In the genomic region with DNA sequence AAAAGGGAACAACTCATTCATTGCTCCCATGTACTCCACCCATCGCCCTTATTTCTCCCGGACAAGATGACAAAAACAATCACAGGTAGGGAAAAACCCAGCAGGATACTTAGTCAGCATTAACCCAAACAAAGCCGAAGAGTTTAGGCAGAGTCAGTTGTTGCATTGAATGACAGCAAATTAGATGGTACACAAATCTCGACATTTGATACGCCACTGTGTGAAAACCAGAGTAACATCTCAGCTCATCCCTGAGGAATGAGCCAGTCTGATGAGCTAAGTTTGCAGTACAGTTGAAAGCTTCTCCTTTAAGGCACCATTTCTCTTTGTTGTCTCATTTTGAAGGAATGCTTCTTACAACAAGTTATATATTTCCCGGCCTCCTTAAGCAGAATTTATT, we compare ENCODE assay signal across 17 cellular contexts.
DNase-seq lines count a peak whose midpoint lies in the region; ATAC-seq, FAIRE-seq and TF ChIP-seq lines count a peak whose summit lies in the region.
"Had no signal": no experiment of that assay in that cellular context is flagged by ENCODE, and none has a peak within 500 bp of the region (broad histone marks: within the 10 kb centered on the region; RNA-seq: fewer than 3 reads in every experiment).

No MANE protein-coding gene starts in this region.

- H3K79me2 ChIP-seq in H1 (ENCODE audit: control insufficient read depth in 1 of 2, insufficient read depth in 2 of 2, low read length in 2 of 2) = no peaks in the 10 kb centered on the region

- no peak overlapping the region for H4K8ac ChIP-seq in H1 (ENCODE audit: extremely low read depth, insufficient read depth, low read length)

- DNase-seq in natural killer cell treated with Interleukin-12 subunit alpha and Interleukin-12 subunit beta and Interleukin-15 and Interleukin-18, amount 100 ng/mL, for 72 hours (ENCODE audit: low spot score) = no peak
- DNase-seq in natural killer cell = no peak
- DNase-seq in NCI-H69 (lab: John Stamatoyannopoulos, UW) = peak; percentile 6
- no peak for DNase-seq in H1 (ENCODE audit: low read depth in 1 of 2, low spot score in 2 of 2)
- no peak for DNase-seq in colonic mucosa
- no peak for DNase-seq in medulla oblongata (ENCODE audit: extremely low spot score)
- DNase-seq: activated CD4-positive, alpha-beta T cell treated with anti-CD3 and anti-CD28 coated beads, Interleukin-2, amount 50 U/mL, for 48 hours; activated naive CD4-positive, alpha-beta T cell treated with Interleukin-2 at 50 U/mL for 16 hours; DMS53; effector CD8-positive, alpha-beta T cell; lower lobe of right lung; NCI-H2107; occipital lobe; stimulated activated naive CD4-positive, alpha-beta T cell treated with Interleukin-2 at 50 U/mL for 16 hours had no signal

- peak overlapping the region; percentile 9 to 31; a peak in 3 of 4 replicates for H3K4me2 ChIP-seq in H1 (ENCODE audit: insufficient read depth in 1 of 2, low read depth in 2 of 2, low read length in 2 of 2)
- H3K4me2 ChIP-seq in skeletal muscle satellite cell (ENCODE audit: low read length) = peak overlapping the region; percentile 26

- H3K9me3 ChIP-seq in H1 (ENCODE audit: insufficient read depth in 2 of 2, low read depth in 1 of 2, low read length in 1 of 2) = no peaks in the 10 kb centered on the region
- no peaks in the 10 kb centered on the region for H3K9me3 ChIP-seq in skeletal muscle satellite cell (replicated peaks; ENCODE audit: low read length)
- no peaks in the 10 kb centered on the region for H3K9me3 ChIP-seq in colonic mucosa
- H3K9me3 ChIP-seq: lower lobe of right lung had no signal

- no peaks in the 10 kb centered on the region for H3K23me2 ChIP-seq in H1 (ENCODE audit: low read depth, low read length)

- H3K18ac ChIP-seq in H1 (ENCODE audit: extremely low read depth, low read length) = no peak overlapping the region

- H3K4me3 ChIP-seq in H1 (ENCODE audit: extremely low read depth in 1 of 4, insufficient read depth in 2 of 4, low read depth in 3 of 4, low read length in 4 of 4) (no peak overlapping the region), skeletal muscle satellite cell (ENCODE audit: low read length) (no peak overlapping the region), colonic mucosa (no peak overlapping the region)
- H3K4me3 ChIP-seq: lower lobe of right lung had no signal

- 58% methylated on average over 6 of the region's 6 CpGs; no CpG with 5 or more reads in 1 of the 2 experiments for WGBS in H1 (ENCODE audit: extremely low coverage in 1 of 2, insufficient coverage in 1 of 2, insufficient read length in 1 of 2, insufficient replicate concordance in 2 of 2, low coverage in 1 of 2, low lambda C conversion rate in 2 of 2, missing lambda C conversion rate in 1 of 2), 2 experiments

- H3K27me3 ChIP-seq in H1 (replicated peaks in 1 of 4; ENCODE audit: control insufficient read depth in 3 of 4, extremely low read depth in 1 of 4, insufficient read depth in 3 of 4, low read length in 3 of 4) (no peaks in the 10 kb centered on the region), skeletal muscle satellite cell (ENCODE audit: control insufficient read depth, insufficient read depth, low read length) (no peaks in the 10 kb centered on the region), colonic mucosa (no peaks in the 10 kb centered on the region)

- H2BK20ac ChIP-seq in H1 (ENCODE audit: low read length) = no peak overlapping the region

- no peak overlapping the region for H2BK120ac ChIP-seq in H1 (replicated peaks; ENCODE audit: low read depth, low read length)

- no peak for TF ChIP-seq CTCF in natural killer cell (IDR thresholded peaks at IDR 0.05)
- TF ChIP-seq CTCF in H1 (IDR thresholded peaks at IDR 0.05; ENCODE audit: control extremely low read depth in 1 of 3, insufficient read depth in 1 of 3, low read depth in 1 of 3, low read length in 3 of 3) = no peak
- TF ChIP-seq CTCF in colonic mucosa (IDR thresholded peaks at IDR 0.05) = no peak

- no peak overlapping the region for H3K14ac ChIP-seq in H1 (ENCODE audit: insufficient read length)

- FAIRE-seq in H1 (lab: Jason Lieb, UNC) = peak; percentile 82
- FAIRE-seq: HTR-8/SVneo had no signal

- H3K27ac Mint-ChIP-seq in natural killer cell treated with Interleukin-12 subunit alpha and Interleukin-12 subunit beta and Interleukin-15 and Interleukin-18, amount 100 ng/mL, for 72 hours = peak overlapping the region; percentile 81 to 94
- H3K27ac Mint-ChIP-seq in natural killer cell = no peak overlapping the region

- H2BK15ac ChIP-seq in H1 (ENCODE audit: low read length) = no peak overlapping the region

- H3K56ac ChIP-seq in H1 (replicated peaks; ENCODE audit: insufficient read length, low read depth, low read length) = no peak overlapping the region

- TF ChIP-seq RAD21 in H1 (IDR thresholded peaks at IDR 0.05 in 1 of 2, conservative IDR thresholded peaks at IDR 0.05 in 1 of 2; ENCODE audit: low read depth in 2 of 2, low read length in 2 of 2) = no peak

- POLR2A ChIA-PET in H1 (lab: Charles Lee; ENCODE audit: partially characterized antibody) = no interaction called here

- H3K9me3 Mint-ChIP-seq in natural killer cell treated with Interleukin-12 subunit alpha and Interleukin-12 subunit beta and Interleukin-15 and Interleukin-18, amount 100 ng/mL, for 72 hours = peaks cover 3% of the 10 kb centered on the region
- no peaks in the 10 kb centered on the region for H3K9me3 Mint-ChIP-seq in natural killer cell

- peaks cover 64 to 66% of the 10 kb centered on the region in 2 donors for H3K4me1 Mint-ChIP-seq in natural killer cell treated with Interleukin-12 subunit alpha and Interleukin-12 subunit beta and Interleukin-15 and Interleukin-18, amount 100 ng/mL, for 72 hours (ENCODE audit: low read depth in 2 of 2)
- H3K4me1 Mint-ChIP-seq in natural killer cell = peaks cover 69 to 77% of the 10 kb centered on the region in 2 donors

- H3K79me1 ChIP-seq in H1 (ENCODE audit: low read depth, low read length) = no peaks in the 10 kb centered on the region; the same call in 1 of the 2 replicates

- CTCF ChIA-PET in H1 (lab: Charles Lee; ENCODE audit: partially characterized antibody) = interaction anchor here (1.1 kb wide), 1 partner anchor 12 kb away, joined by 4 read pairs; no protein-coding TSS in a partner anchor

- no peak overlapping the region for H4K5ac ChIP-seq in H1 (ENCODE audit: insufficient read length, low read depth, low read length)

- no peak overlapping the region for H2AFZ ChIP-seq in H1 (ENCODE audit: low read length)

- intact Hi-C loops in natural killer cell (cut with micrococcal nuclease) = no loop called here
- intact Hi-C loops in colonic mucosa (cut with DNase I) = no loop called here

- no peak overlapping the region for H2BK12ac ChIP-seq in H1 (ENCODE audit: low read depth, low read length)

- no peak for TF ChIP-seq POLR2A in H1 (IDR thresholded peaks at IDR 0.05; ENCODE audit: control extremely low read depth in 1 of 2, low read depth in 2 of 2, low read length in 2 of 2)

- no peaks in the 10 kb centered on the region for H3K36me3 Mint-ChIP-seq in natural killer cell treated with Interleukin-12 subunit alpha and Interleukin-12 subunit beta and Interleukin-15 and Interleukin-18, amount 100 ng/mL, for 72 hours
- no peaks in the 10 kb centered on the region for H3K36me3 Mint-ChIP-seq in natural killer cell

- no peak overlapping the region for H4K91ac ChIP-seq in H1 (replicated peaks; ENCODE audit: insufficient read length, low read length)

- H3K4me3 Mint-ChIP-seq in natural killer cell treated with Interleukin-12 subunit alpha and Interleukin-12 subunit beta and Interleukin-15 and Interleukin-18, amount 100 ng/mL, for 72 hours = peak overlapping the region; percentile 19
- H3K4me3 Mint-ChIP-seq in natural killer cell = no peak overlapping the region

- H3K4ac ChIP-seq in H1 (replicated peaks; ENCODE audit: insufficient read length, low read depth, low read length) = no peak overlapping the region

- no peak for TF ChIP-seq EP300 in H1 (IDR thresholded peaks at IDR 0.05; ENCODE audit: borderline replicate concordance in 1 of 2, low read depth in 2 of 2, low read length in 2 of 2)

- H3K36me3 ChIP-seq in H1 (ENCODE audit: control insufficient read depth in 2 of 4, insufficient read depth in 4 of 4, low read length in 3 of 4) (no peaks in the 10 kb centered on the region), skeletal muscle satellite cell (ENCODE audit: insufficient read depth, low read length) (no peaks in the 10 kb centered on the region), colonic mucosa (no peaks in the 10 kb centered on the region)
- H3K36me3 ChIP-seq: lower lobe of right lung had no signal

- no peak overlapping the region for H2AK5ac ChIP-seq in H1 (ENCODE audit: low read depth, low read length)

- H3K4me1 ChIP-seq in H1 (replicated peaks in 1 of 4; ENCODE audit: control insufficient read depth in 3 of 4, insufficient read depth in 4 of 4, low read length in 3 of 4) = peaks cover 0 to 19% (median 16%) of the 10 kb centered on the region in 4 experiments; a peak in 6 of 7 replicates
- H3K4me1 ChIP-seq in skeletal muscle satellite cell (ENCODE audit: control insufficient read depth, insufficient read depth, low read length) = peaks cover 11% of the 10 kb centered on the region
- H3K4me1 ChIP-seq in colonic mucosa = peaks cover 8% of the 10 kb centered on the region

- H3K9ac ChIP-seq in H1 (replicated peaks in 1 of 4; ENCODE audit: extremely low read depth in 1 of 4, low read depth in 3 of 4, low read length in 3 of 4) = no peak overlapping the region
- no peak overlapping the region for H3K9ac ChIP-seq in skeletal muscle satellite cell (ENCODE audit: low read depth, low read length)
- H3K9ac ChIP-seq in colonic mucosa (ENCODE audit: low read depth in 2 of 2, low read length in 2 of 2) = no peak overlapping the region

- ATAC-seq in natural killer cell treated with Interleukin-12 subunit alpha and Interleukin-12 subunit beta and Interleukin-15 and Interleukin-18, amount 100 ng/mL, for 72 hours = no peak
- ATAC-seq in natural killer cell (no peak), GM21723 (IDR thresholded peaks at IDR 0.05; ENCODE audit: unreplicated experiment) (no peak)
- ATAC-seq: lower lobe of right lung had no signal

- no peak overlapping the region for H2BK5ac ChIP-seq in H1 (ENCODE audit: low read depth, low read length)

- no peaks in the 10 kb centered on the region for H4K20me1 ChIP-seq in H1 (replicated peaks in 1 of 2; ENCODE audit: control insufficient read depth in 1 of 2, insufficient read depth in 2 of 2, low read length in 2 of 2)

- no peak overlapping the region for H3K27ac ChIP-seq in H1 (ENCODE audit: low read depth, low read length)
- H3K27ac ChIP-seq in colonic mucosa = no peak overlapping the region
- H3K27ac ChIP-seq: lower lobe of right lung had no signal

- no peaks in the 10 kb centered on the region for H3K27me3 Mint-ChIP-seq in natural killer cell treated with Interleukin-12 subunit alpha and Interleukin-12 subunit beta and Interleukin-15 and Interleukin-18, amount 100 ng/mL, for 72 hours
- H3K27me3 Mint-ChIP-seq in natural killer cell (ENCODE audit: low read depth in 2 of 2) = no peaks in the 10 kb centered on the region

- no peak overlapping the region for H3K23ac ChIP-seq in H1 (ENCODE audit: insufficient read length)

TF ChIP-seq in H1, 55 proteins besides CTCF, POLR2A, EP300 and RAD21 (continues in another document):
- TF ChIP-seq MAFK (IDR thresholded peaks at IDR 0.05; ENCODE audit: low read depth, low read length) = peak; percentile 35; the same call in 1 of the 2 replicates

Comparison
In these comparisons a context has a peak if more than half of its experiments do, and no peak if none do; other contexts are left out.
1. H3K27ac Mint-ChIP-seq: peak in natural killer cell treated with Interleukin-12 subunit alpha and Interleukin-12 subunit beta and Interleukin-15 and Interleukin-18, amount 100 ng/mL, for 72 hours (2 of 2); none in natural killer cell (0 of 2).